ENCODE assay signal across 21 cellular contexts in genomic region chr9:84751921-84752320, GRCh38.
DNase-seq lines count a peak whose midpoint lies in the region; ATAC-seq, FAIRE-seq and TF ChIP-seq lines count a peak whose summit lies in the region.
"Had no signal": no experiment of that assay in that cellular context is flagged by ENCODE, and none has a peak within 500 bp of the region (broad histone marks: within the 10 kb centered on the region; RNA-seq: fewer than 3 reads in every experiment).

No MANE protein-coding gene starts in this region.

- peaks cover 0 to 19% (median 0%) of the 10 kb centered on the region in 11 experiments; a peak in 4 of 22 replicates for H3K27me3 ChIP-seq in BLaER1 treated with 17β-estradiol and CSF1 and Interleukin-3, amounts not matched to agents 10 nM and 100 nM
- peaks cover 2% of the 10 kb centered on the region for H3K27me3 ChIP-seq in astrocyte (ENCODE audit: insufficient read depth, low read length)
- H3K27me3 ChIP-seq: heart left ventricle, SJSA1 had no signal

- no peaks in the 10 kb centered on the region for H4K20me1 ChIP-seq in BLaER1 treated with 17β-estradiol and CSF1 and Interleukin-3, amounts not matched to agents 10 nM and 100 nM
- H4K20me1 ChIP-seq in astrocyte (ENCODE audit: insufficient read depth, low read length) = no peaks in the 10 kb centered on the region

- no peaks in the 10 kb centered on the region for H3K9me3 ChIP-seq in BLaER1 treated with 17β-estradiol and CSF1 and Interleukin-3, amounts not matched to agents 10 nM and 100 nM (replicated peaks in 1 of 11)
- H3K9me3 ChIP-seq in astrocyte (ENCODE audit: insufficient read depth, low read depth, low read length) = no peaks in the 10 kb centered on the region
- H3K9me3 ChIP-seq: heart left ventricle, lower lobe of right lung, SJSA1, thoracic aorta had no signal

- H3K4me1 Mint-ChIP-seq in astrocyte (ENCODE audit: low read depth, unreplicated experiment) = peaks cover 42% of the 10 kb centered on the region
- H3K4me1 Mint-ChIP-seq: GM23338 had no signal

- H3K27ac ChIP-seq in BLaER1 treated with 17β-estradiol and CSF1 and Interleukin-3, amounts not matched to agents 10 nM and 100 nM = no peak overlapping the region
- H3K27ac ChIP-seq in astrocyte (ENCODE audit: low read depth, low read length) (no peak overlapping the region), epithelial cell of prostate (no peak overlapping the region)
- H3K27ac ChIP-seq: heart left ventricle, lower lobe of right lung, PC-9, SJSA1, thoracic aorta had no signal

- no peak overlapping the region for H3K4me3 ChIP-seq in BLaER1 treated with 17β-estradiol and CSF1 and Interleukin-3, amounts not matched to agents 10 nM and 100 nM
- H3K4me3 ChIP-seq in astrocyte (ENCODE audit: insufficient read depth, low read depth, low read length) = no peak overlapping the region
- H3K4me3 ChIP-seq: GM23338, heart left ventricle, lower lobe of right lung, PC-9, SJSA1, thoracic aorta had no signal

- peak overlapping the region in 7 of 11 experiments; percentile 16 to 66 (median 40); a peak in 14 of 22 replicates for H3K4me2 ChIP-seq in BLaER1 treated with 17β-estradiol and CSF1 and Interleukin-3, amounts not matched to agents 10 nM and 100 nM
- peak overlapping the region; percentile 19 for H3K4me2 ChIP-seq in astrocyte (ENCODE audit: low read length)
- H3K4me2 ChIP-seq: GM23338, PC-9 had no signal

- no peaks in the 10 kb centered on the region for H3K36me3 Mint-ChIP-seq in astrocyte (ENCODE audit: low read depth, unreplicated experiment)

- peaks cover 46 to 72% (median 61%) of the 10 kb centered on the region in 10 experiments for H3K4me1 ChIP-seq in BLaER1 treated with 17β-estradiol and CSF1 and Interleukin-3, amounts not matched to agents 10 nM and 100 nM
- H3K4me1 ChIP-seq in astrocyte (ENCODE audit: insufficient read depth, low read length) = peaks cover 14% of the 10 kb centered on the region
- H3K4me1 ChIP-seq: SJSA1 had no signal

- H3K27me3 Mint-ChIP-seq in astrocyte (ENCODE audit: low read depth, unreplicated experiment) = no peaks in the 10 kb centered on the region

- no peak for DNase-seq in GM18507 (ENCODE audit: extremely low spot score, insufficient read length, low read depth)
- peak; percentile 60 for DNase-seq in astrocyte (ENCODE audit: low read depth)
- DNase-seq in epithelial cell of prostate (ENCODE audit: low read depth, low spot score) = peak; percentile 54
- no peak for DNase-seq in NCI-H748 (lab: John Stamatoyannopoulos, UW; ENCODE audit: unreplicated experiment)
- no peak for DNase-seq in GM12892 (ENCODE audit: insufficient read length)
- DNase-seq in COLO668 (lab: John Stamatoyannopoulos, UW; ENCODE audit: unreplicated experiment) = no peak
- DNase-seq: DND-41, heart left ventricle, Karpas-422, lower lobe of right lung, NCI-H2107, NCI-H748 treated with DMSO at 0.1 percent for 48 hours, nucleus accumbens, right cardiac atrium had no signal

- no peaks in the 10 kb centered on the region for H3K9me3 Mint-ChIP-seq in astrocyte (ENCODE audit: unreplicated experiment)
- H3K9me3 Mint-ChIP-seq: activated T-helper 2 cell treated with anti-CD3 and anti-CD28 coated beads, Interferon-gamma antibody, Interleukin-2, Interleukin-4, amounts not matched to agents 10 μg/mL and 5 μg/mL and 100 μg/mL, durations not matched to agents 14 hours and 24 hours and 36 hours; GM23338 had no signal

- no peaks in the 10 kb centered on the region for H3K79me2 ChIP-seq in astrocyte (ENCODE audit: insufficient read depth, low read length)

- ATAC-seq in GM19328 (IDR thresholded peaks at IDR 0.05; ENCODE audit: unreplicated experiment) = no peak
- ATAC-seq: GM23338, heart left ventricle, lower lobe of right lung, right cardiac atrium had no signal

- TF ChIP-seq POLR2A in GM12892 (IDR thresholded peaks at IDR 0.05; ENCODE audit: low read depth, low read length) = no peak

- no peaks in the 10 kb centered on the region for H3K36me3 ChIP-seq in BLaER1 treated with 17β-estradiol and CSF1 and Interleukin-3, amounts not matched to agents 10 nM and 100 nM
- H3K36me3 ChIP-seq in astrocyte (ENCODE audit: insufficient read depth, low read length) = no peaks in the 10 kb centered on the region
- H3K36me3 ChIP-seq: heart left ventricle, lower lobe of right lung, SJSA1, thoracic aorta had no signal

- no peak overlapping the region for H3K4me3 Mint-ChIP-seq in astrocyte (ENCODE audit: unreplicated experiment)
- H3K4me3 Mint-ChIP-seq: GM23338 had no signal

- H2AFZ ChIP-seq in astrocyte (ENCODE audit: low read depth, low read length) = no peak overlapping the region
- H2AFZ ChIP-seq: GM23338, PC-9 had no signal

- FAIRE-seq in GM18507 (lab: Jason Lieb, UNC) = peak; percentile 21
- FAIRE-seq in astrocyte (lab: Jason Lieb, UNC) = no peak
- FAIRE-seq in GM12892 (lab: Jason Lieb, UNC) = no peak

- no peak overlapping the region for H3K9ac ChIP-seq in BLaER1 treated with 17β-estradiol and CSF1 and Interleukin-3, amounts not matched to agents 10 nM and 100 nM
- H3K9ac ChIP-seq in astrocyte (ENCODE audit: low read length) = no peak overlapping the region

- TF ChIP-seq CTCF in astrocyte (IDR thresholded peaks at IDR 0.05; ENCODE audit: insufficient read depth, low read depth, low read length) = no peak

- no peak overlapping the region for H3K27ac Mint-ChIP-seq in astrocyte (ENCODE audit: unreplicated experiment)
- H3K27ac Mint-ChIP-seq: activated T-helper 2 cell treated with anti-CD3 and anti-CD28 coated beads, Interferon-gamma antibody, Interleukin-2, Interleukin-4, amounts not matched to agents 10 μg/mL and 5 μg/mL and 100 μg/mL, durations not matched to agents 14 hours and 24 hours and 36 hours; GM23338 had no signal

Comparison
In these comparisons a context has a peak if more than half of its experiments do, and no peak if none do; other contexts are left out.
1. DNase-seq: peak in astrocyte (single experiment) and epithelial cell of prostate (single experiment); none in GM18507 (single experiment), NCI-H748 (single experiment), GM12892 (single experiment) and COLO668 (single experiment).